11 cellular contexts compared by ENCODE assay signal in the genomic region with DNA sequence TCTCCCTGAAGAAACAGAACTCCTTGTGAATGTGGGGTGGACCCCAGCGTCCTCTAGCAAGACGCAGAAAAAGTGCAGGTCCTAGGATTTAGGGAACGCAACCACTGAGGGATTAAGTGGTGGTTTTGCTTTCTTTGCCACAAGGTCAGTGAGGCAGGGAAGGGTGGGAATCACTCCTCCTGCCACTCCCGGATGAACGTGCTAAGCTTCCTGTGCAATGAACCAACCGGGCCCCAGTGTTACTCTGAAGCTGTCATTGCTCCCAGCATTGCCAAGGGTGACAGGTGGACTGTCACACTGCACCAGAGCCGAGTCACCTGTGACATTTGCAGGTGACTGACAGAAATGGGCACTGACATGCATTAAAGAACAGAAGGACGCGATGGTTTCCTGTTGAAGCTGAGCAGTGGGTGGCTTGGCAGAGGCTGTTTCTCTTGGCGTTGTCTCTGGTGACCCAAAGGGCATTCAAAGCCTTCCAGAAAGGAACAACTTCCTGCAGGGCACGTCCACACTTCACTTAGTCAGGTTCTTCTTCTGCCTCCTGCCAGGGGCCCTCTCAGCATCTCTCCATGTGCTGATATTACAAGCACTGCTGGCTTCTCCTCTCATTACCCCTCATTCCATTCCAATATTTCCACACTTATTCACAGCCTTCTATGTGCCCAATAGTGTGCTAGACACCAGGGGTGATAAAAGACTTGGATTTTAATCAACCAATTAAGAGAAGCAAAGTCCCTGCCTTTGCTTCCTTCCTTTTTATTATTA. TPM values are rescaled to one million over a fixed set of nuclear protein-coding genes. Genes with fewer than 3 reads are reported as not detected.
DNase-seq lines count a peak whose midpoint lies in the region; ATAC-seq and TF ChIP-seq lines count a peak whose summit lies in the region.
"Had no signal": no experiment of that assay in that cellular context is flagged by ENCODE, and none has a peak within 500 bp of the region (broad histone marks: within the 10 kb centered on the region; RNA-seq: fewer than 3 reads in every experiment).

No MANE protein-coding gene starts in this region.

- no peaks in the 10 kb centered on the region for H3K4me1 ChIP-seq in HCT116 (ENCODE audit: control insufficient read depth in 1 of 2, insufficient read depth in 2 of 2, low read length in 2 of 2)
- H3K4me1 ChIP-seq: vagina had no signal

- no peak overlapping the region for H2AFZ ChIP-seq in HCT116 (ENCODE audit: low read depth, low read length, poor library complexity, severe bottlenecking)

- 0 out of 2 replicates have a peak, but pooled peaks cover 6% of the 10 kb centered on the region for H3K27me3 ChIP-seq in HCT116 (ENCODE audit: insufficient read depth, low read length)
- H3K27me3 ChIP-seq: vagina had no signal

- no peak overlapping the region for H3K4me3 Mint-ChIP-seq in WTC11
- H3K4me3 Mint-ChIP-seq: activated naive CD8-positive, alpha-beta T cell treated with anti-CD3 and anti-CD28 coated beads, Interleukin-2, amount 50 U/mL, for 24 hours had no signal

- CTCF ChIA-PET in HCT116 (lab: Charles Lee): interaction anchor here (1.1 to 2.4 kb wide), 4 partner anchors 384 to 679 kb away, joined by 3 to 14 read pairs (median 6); no protein-coding TSS in a partner anchor
- CTCF ChIA-PET in WTC11 (lab: Charles Lee): interaction anchor here (0.8 to 5.0 kb wide), 80 partner anchors 11 to 817 kb away, joined by 3 to 79 read pairs (median 4); a partner anchor contains a TSS

- no peaks in the 10 kb centered on the region for H3K9me2 ChIP-seq in HCT116 (ENCODE audit: insufficient read depth)

- H4K20me1 ChIP-seq in HCT116 (ENCODE audit: insufficient read depth): no peaks in the 10 kb centered on the region

- no peaks in the 10 kb centered on the region for H3K36me3 ChIP-seq in HCT116 (ENCODE audit: control insufficient read depth in 1 of 2, insufficient read depth in 2 of 2, low read length in 2 of 2)
- H3K36me3 ChIP-seq: vagina had no signal

- intact Hi-C loops in HCT116 (cut with micrococcal nuclease): loop anchor here (1.0 to 2.0 kb wide), 4 partner anchors 275 to 680 kb away; no protein-coding TSS in a partner anchor

- H3K4me3 ChIP-seq in AG10803 (ENCODE audit: low read length): no peak overlapping the region
- no peak overlapping the region for H3K4me3 ChIP-seq in HCT116 (replicated peaks in 1 of 2; ENCODE audit: low read depth in 1 of 2, low read length in 2 of 2)
- H3K4me3 ChIP-seq: skin epidermis, vagina had no signal

- TF ChIP-seq POLR2A in HCT116 (IDR thresholded peaks at IDR 0.05; ENCODE audit: borderline replicate concordance, extremely low read depth, insufficient read depth, insufficient read length): no peak

- H3K4me2 ChIP-seq in HCT116 (ENCODE audit: low read length): no peak overlapping the region

- BruUV-seq in HCT116 (replicated peaks; lab: Mats Ljungman, UMichigan): no TSS peak

- peak; percentile 28; the same call in 1 of the 2 replicates for ATAC-seq in HCT116
- peak; percentile 10 for ATAC-seq in WTC11
- no peak for ATAC-seq in HG02973 (IDR thresholded peaks at IDR 0.05; ENCODE audit: unreplicated experiment)

- no peak overlapping the region for H3K27ac ChIP-seq in HCT116 (ENCODE audit: low read depth, low read length)
- H3K27ac ChIP-seq: skin epidermis, vagina had no signal

- no peaks in the 10 kb centered on the region for H3K36me3 Mint-ChIP-seq in WTC11

- TF ChIP-seq CTCF in AG10803 (conservative IDR thresholded peaks at IDR 0.05; ENCODE audit: low read length) (no peak), HCT116 (IDR thresholded peaks at IDR 0.05 in 2 of 3, conservative IDR thresholded peaks at IDR 0.05 in 1 of 3; ENCODE audit: borderline replicate concordance in 1 of 3, insufficient read depth in 1 of 3, low read depth in 2 of 3, low read length in 2 of 3) (no peak), WTC11 (IDR thresholded peaks at IDR 0.05) (no peak)

- H3K4me1 Mint-ChIP-seq in WTC11: 0 out of 2 replicates have a peak, but pooled peaks cover 6% of the 10 kb centered on the region
- H3K4me1 Mint-ChIP-seq: activated naive CD8-positive, alpha-beta T cell treated with anti-CD3 and anti-CD28 coated beads, Interleukin-2, amount 50 U/mL, for 24 hours had no signal

- no peak overlapping the region for H3K9ac ChIP-seq in HCT116 (ENCODE audit: low read length)

- H3K27me3 Mint-ChIP-seq in WTC11 (ENCODE audit: low read depth): no peaks in the 10 kb centered on the region; the same call in 1 of the 2 replicates

- H3K9me3 Mint-ChIP-seq in WTC11: no peaks in the 10 kb centered on the region
- H3K9me3 Mint-ChIP-seq: activated naive CD8-positive, alpha-beta T cell treated with anti-CD3 and anti-CD28 coated beads, Interleukin-2, amount 50 U/mL, for 24 hours had no signal

- no peak overlapping the region for H3K27ac Mint-ChIP-seq in WTC11
- H3K27ac Mint-ChIP-seq: activated naive CD8-positive, alpha-beta T cell treated with anti-CD3 and anti-CD28 coated beads, Interleukin-2, amount 50 U/mL, for 24 hours had no signal

- RAD21 ChIA-PET in HCT116 (lab: Charles Lee; ENCODE audit: low non-redundant PET in 1 of 2, low total read pairs in 2 of 2, uncharacterized antibody in 2 of 2, unreplicated experiment in 2 of 2): interaction anchor here in 1 of 2 experiments (1.2 kb wide), 1 partner anchor 384 kb away, joined by 4 read pairs; no protein-coding TSS in a partner anchor

- peak; percentile 66 for DNase-seq in AG10803 (ENCODE audit: low read depth)
- DNase-seq in HCT116 (ENCODE audit: low read depth, low spot score): no peak
- no peak for DNase-seq in WTC11 (ENCODE audit: low spot score)
- DNase-seq in kidney tubule cell (ENCODE audit: low spot score): peak; percentile 76
- DNase-seq in Ammon's horn (ENCODE audit: low spot score): no peak
- no peak for DNase-seq in DMS114 treated with DMSO at 0.1 percent for 48 hours (lab: John Stamatoyannopoulos, UW; ENCODE audit: unreplicated experiment)
- no peak for DNase-seq in GM19238 (ENCODE audit: insufficient read length, low spot score)

- POLR2A ChIA-PET in HCT116 (lab: Charles Lee): no interaction called here
- POLR2A ChIA-PET in WTC11 (lab: Charles Lee): interaction anchor here (0.6 to 1.0 kb wide), 2 partner anchors 23 to 383 kb away, joined by 3 read pairs; no protein-coding TSS in a partner anchor

- no peaks in the 10 kb centered on the region for H3K9me3 ChIP-seq in HCT116 (ENCODE audit: control insufficient read depth in 1 of 2, insufficient read depth in 1 of 2, low read depth in 1 of 2, low read length in 2 of 2)
- H3K9me3 ChIP-seq: vagina had no signal

- TF ChIP-seq RAD21 in HCT116 (IDR thresholded peaks at IDR 0.05; ENCODE audit: low read depth): no peak

- no peaks in the 10 kb centered on the region for H3K79me2 ChIP-seq in HCT116 (ENCODE audit: insufficient read depth, low read length)

TF ChIP-seq in HCT116, 20 proteins besides CTCF, POLR2A, EP300 and RAD21 (continues in another document):
- TF ChIP-seq TCF7L2 (IDR thresholded peaks at IDR 0.05; ENCODE audit: borderline replicate concordance, extremely low read depth, insufficient read depth, insufficient read length) (no peak), YY1 (IDR thresholded peaks at IDR 0.05; ENCODE audit: extremely low read depth, insufficient replicate concordance, low read depth, low read length) (no peak), ELF1 (IDR thresholded peaks at IDR 0.05; ENCODE audit: borderline replicate concordance, low read depth) (no peak)
- TF ChIP-seq, protein P1, sequence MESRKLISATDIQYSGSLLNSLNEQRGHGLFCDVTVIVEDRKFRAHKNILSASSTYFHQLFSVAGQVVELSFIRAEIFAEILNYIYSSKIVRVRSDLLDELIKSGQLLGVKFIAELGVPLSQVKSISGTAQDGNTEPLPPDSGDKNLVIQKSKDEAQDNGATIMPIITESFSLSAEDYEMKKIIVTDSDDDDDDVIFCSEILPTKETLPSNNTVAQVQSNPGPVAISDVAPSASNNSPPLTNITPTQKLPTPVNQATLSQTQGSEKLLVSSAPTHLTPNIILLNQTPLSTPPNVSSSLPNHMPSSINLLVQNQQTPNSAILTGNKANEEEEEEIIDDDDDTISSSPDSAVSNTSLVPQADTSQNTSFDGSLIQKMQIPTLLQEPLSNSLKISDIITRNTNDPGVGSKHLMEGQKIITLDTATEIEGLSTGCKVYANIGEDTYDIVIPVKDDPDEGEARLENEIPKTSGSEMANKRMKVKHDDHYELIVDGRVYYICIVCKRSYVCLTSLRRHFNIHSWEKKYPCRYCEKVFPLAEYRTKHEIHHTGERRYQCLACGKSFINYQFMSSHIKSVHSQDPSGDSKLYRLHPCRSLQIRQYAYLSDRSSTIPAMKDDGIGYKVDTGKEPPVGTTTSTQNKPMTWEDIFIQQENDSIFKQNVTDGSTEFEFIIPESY (IDR thresholded peaks at IDR 0.05; ENCODE audit: extremely low read depth, insufficient replicate concordance, low read length): no peak

TF ChIP-seq in WTC11, 78 proteins besides CTCF, POLR2A, EP300 and RAD21:
- TF ChIP-seq TEAD1 (CRISPR knock-in tag; IDR thresholded peaks at IDR 0.05): no peak
- 0 out of 2 replicates have a peak, but pooled peaks have one; percentile 21 for TF ChIP-seq ZNF138 (CRISPR knock-in tag; conservative IDR thresholded peaks at IDR 0.05)
TF ChIP-seq in WTC11: peak in this region for 1.

RNA-seq across cellular contexts. Expression of a gene that starts 9.7 kb away (rescaled TPM):
- total RNA-seq in HCT116 (2021; ENCODE audit: unreplicated experiment) (not detected), WTC11 (2021) (0.59 to 1.1 TPM (median 0.76 TPM) in 3 replicates)
- not detected in 2 replicates for polyA plus RNA-seq in HCT116 (2012)
- total RNA-seq: vagina had no signal

Comparison
In these comparisons a context has a peak if more than half of its experiments do, and no peak if none do; other contexts are left out.
1. DNase-seq: peak in AG10803 (single experiment) and kidney tubule cell (single experiment); none in HCT116 (single experiment), WTC11 (single experiment), Ammon's horn (single experiment), DMS114 treated with DMSO at 0.1 percent for 48 hours (single experiment) and GM19238 (single experiment).